ENCODE assay signal across 26 cellular contexts in the genomic region with DNA sequence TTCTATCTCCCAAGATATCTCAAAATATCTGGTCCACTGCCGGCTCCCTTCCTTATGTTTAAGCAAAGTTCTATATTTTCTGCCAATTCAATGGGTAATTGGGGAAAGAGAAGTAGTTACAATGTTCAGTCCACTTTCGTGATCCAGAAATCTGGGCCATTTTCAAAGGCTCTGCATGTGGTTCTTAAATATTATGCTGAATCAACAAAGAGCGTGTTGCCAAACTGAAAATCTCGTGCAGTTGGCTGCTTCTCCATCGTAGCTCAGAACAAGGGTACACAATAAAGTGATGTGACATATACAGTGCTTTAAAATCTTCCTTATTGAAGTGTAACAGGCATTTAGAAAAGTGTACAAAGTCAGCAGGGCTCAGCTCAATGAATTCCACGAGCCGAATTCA.
A peak's percentile ranks its signal among the peaks of the same experiment; 100 is the strongest.
DNase-seq lines count a peak whose midpoint lies in the region; ATAC-seq, FAIRE-seq and TF ChIP-seq lines count a peak whose summit lies in the region.
"Had no signal": no experiment of that assay in that cellular context is flagged by ENCODE, and none has a peak within 500 bp of the region (broad histone marks: within the 10 kb centered on the region; RNA-seq: fewer than 3 reads in every experiment).

No MANE protein-coding gene starts in this region.

- WGBS in A549 (ENCODE audit: missing lambda C conversion rate): 23% methylated on average over 7 of the region's 7 CpGs

- H3K4me3 ChIP-seq in A549: no peak overlapping the region
- H3K4me3 ChIP-seq: BLaER1 treated with 17β-estradiol and CSF1 and Interleukin-3, amounts not matched to agents 10 nM and 100 nM; GM12878; HAP-1 had no signal

- ATAC-seq in activated CD8-positive, alpha-beta T cell treated with anti-CD3 and anti-CD28 coated beads, Interleukin-2, amount 10 ng/mL, durations not matched to agents 7 days and 5 days: no peak
- ATAC-seq in activated CD8-positive, alpha-beta T cell treated with anti-CD3 and anti-CD28 coated beads for 36 hours: no peak
- ATAC-seq in A549: no peak
- no peak for ATAC-seq in activated T-helper 17 cell treated with anti-CD3 and anti-CD28 coated beads, Interleukin-2, amount 50 U/mL, for 72 hours (replicated peaks)
- ATAC-seq in left cardiac atrium: no peak
- ATAC-seq: GM12878 had no signal

- no peaks in the 10 kb centered on the region for H3K27me3 Mint-ChIP-seq in activated CD8-positive, alpha-beta T cell treated with anti-CD3 and anti-CD28 coated beads, Interleukin-2, amount 10 ng/mL, durations not matched to agents 7 days and 5 days (ENCODE audit: low read depth)
- no peaks in the 10 kb centered on the region for H3K27me3 Mint-ChIP-seq in activated CD8-positive, alpha-beta T cell treated with anti-CD3 and anti-CD28 coated beads for 36 hours
- peaks cover 6% of the 10 kb centered on the region for H3K27me3 Mint-ChIP-seq in activated T-helper 17 cell treated with anti-CD3 and anti-CD28 coated beads, Interleukin-2, amount 50 U/mL, for 72 hours
- peaks cover 9% of the 10 kb centered on the region for H3K27me3 Mint-ChIP-seq in nephron (ENCODE audit: low read depth)
- H3K27me3 Mint-ChIP-seq: CD4-positive, alpha-beta T cell had no signal

- CTCF ChIA-PET in activated CD8-positive, alpha-beta T cell treated with anti-CD3 and anti-CD28 coated beads, Interleukin-2, amount 10 ng/mL, durations not matched to agents 7 days and 5 days (lab: Charles Lee): no interaction called here
- CTCF ChIA-PET in activated CD8-positive, alpha-beta T cell treated with anti-CD3 and anti-CD28 coated beads for 36 hours (lab: Charles Lee): interaction anchor here (1.6 kb wide), 1 partner anchor 8 kb away, joined by 4 read pairs; no protein-coding TSS in a partner anchor
- CTCF ChIA-PET in A549 (lab: Yijun Ruan, JAX): no interaction called here

- H3K36me3 Mint-ChIP-seq in activated CD8-positive, alpha-beta T cell treated with anti-CD3 and anti-CD28 coated beads, Interleukin-2, amount 10 ng/mL, durations not matched to agents 7 days and 5 days (ENCODE audit: low read depth): no peaks in the 10 kb centered on the region
- no peaks in the 10 kb centered on the region for H3K36me3 Mint-ChIP-seq in activated CD8-positive, alpha-beta T cell treated with anti-CD3 and anti-CD28 coated beads for 36 hours (ENCODE audit: low read depth)
- H3K36me3 Mint-ChIP-seq in activated T-helper 17 cell treated with anti-CD3 and anti-CD28 coated beads, Interleukin-2, amount 50 U/mL, for 72 hours (ENCODE audit: low read depth): no peaks in the 10 kb centered on the region
- H3K36me3 Mint-ChIP-seq in nephron (ENCODE audit: low read depth): no peaks in the 10 kb centered on the region
- H3K36me3 Mint-ChIP-seq: CD8-positive, alpha-beta memory T cell had no signal

- intact Hi-C loops in activated CD8-positive, alpha-beta T cell treated with anti-CD3 and anti-CD28 coated beads for 36 hours (cut with micrococcal nuclease): no loop called here
- intact Hi-C loops in left cardiac atrium (cut with DNase I): no loop called here

- DNase-seq in activated CD8-positive, alpha-beta T cell treated with anti-CD3 and anti-CD28 coated beads, Interleukin-2, amount 10 ng/mL, durations not matched to agents 7 days and 5 days: peak; percentile 5
- DNase-seq in activated CD8-positive, alpha-beta T cell treated with anti-CD3 and anti-CD28 coated beads for 36 hours: no peak
- DNase-seq in A549 (ENCODE audit: low read depth in 1 of 2, low spot score in 1 of 2): no peak
- DNase-seq in left cardiac atrium: no peak
- DNase-seq in RCC 7860 (ENCODE audit: low spot score): no peak
- DNase-seq: ACHN; AML-193; BE2C; CD4-positive, alpha-beta T cell; CD8-positive, alpha-beta memory T cell; DMS 273 treated with DMSO at 0.1 percent for 48 hours; DMS79; EL; GDM1; GOT3; HFFc6 had no signal

- no peak for TF ChIP-seq RAD21 in A549 (conservative IDR thresholded peaks at IDR 0.05 in 1 of 2, IDR thresholded peaks at IDR 0.05 in 1 of 2)

- no peaks in the 10 kb centered on the region for H3K4me1 ChIP-seq in A549
- H3K4me1 ChIP-seq: BE2C; BLaER1 treated with 17β-estradiol and CSF1 and Interleukin-3, amounts not matched to agents 10 nM and 100 nM; HAP-1 had no signal

- FAIRE-seq in A549 (lab: Jason Lieb, UNC): no peak
- FAIRE-seq in RCC 7860 (lab: Jason Lieb, UNC): no peak
- FAIRE-seq: A204.1, D721Med, GM12878, H54 had no signal

- no peak overlapping the region for H3K27ac ChIP-seq in A549
- H3K27ac ChIP-seq: 22Rv1; BLaER1 treated with 17β-estradiol and CSF1 and Interleukin-3, amounts not matched to agents 10 nM and 100 nM had no signal

- TF ChIP-seq CTCF in activated CD8-positive, alpha-beta T cell treated with anti-CD3 and anti-CD28 coated beads for 36 hours (IDR thresholded peaks at IDR 0.05): no peak
- TF ChIP-seq CTCF in A549 (IDR thresholded peaks at IDR 0.05) (no peak), nephron (IDR thresholded peaks at IDR 0.05; ENCODE audit: unreplicated experiment in 3 of 3) (no peak)

- H3K27ac Mint-ChIP-seq in activated CD8-positive, alpha-beta T cell treated with anti-CD3 and anti-CD28 coated beads, Interleukin-2, amount 10 ng/mL, durations not matched to agents 7 days and 5 days: no peak overlapping the region
- H3K27ac Mint-ChIP-seq in activated CD8-positive, alpha-beta T cell treated with anti-CD3 and anti-CD28 coated beads for 36 hours: no peak overlapping the region
- H3K27ac Mint-ChIP-seq in activated T-helper 17 cell treated with anti-CD3 and anti-CD28 coated beads, Interleukin-2, amount 50 U/mL, for 72 hours: peak overlapping the region; percentile 50
- peak overlapping the region in 2 of 3 experiments; percentile 11 to 37 for H3K27ac Mint-ChIP-seq in nephron
- H3K27ac Mint-ChIP-seq: CD14-positive monocyte; CD4-positive, alpha-beta T cell; HFFc6 had no signal

- H3K4me3 Mint-ChIP-seq in activated CD8-positive, alpha-beta T cell treated with anti-CD3 and anti-CD28 coated beads, Interleukin-2, amount 10 ng/mL, durations not matched to agents 7 days and 5 days: no peak overlapping the region
- no peak overlapping the region for H3K4me3 Mint-ChIP-seq in activated CD8-positive, alpha-beta T cell treated with anti-CD3 and anti-CD28 coated beads for 36 hours
- H3K4me3 Mint-ChIP-seq in activated T-helper 17 cell treated with anti-CD3 and anti-CD28 coated beads, Interleukin-2, amount 50 U/mL, for 72 hours: no peak overlapping the region
- no peak overlapping the region for H3K4me3 Mint-ChIP-seq in nephron
- H3K4me3 Mint-ChIP-seq: CD14-positive monocyte; CD4-positive, alpha-beta T cell; CD8-positive, alpha-beta memory T cell; HFFc6 had no signal

- H3K4me2 ChIP-seq in A549: no peak overlapping the region
- H3K4me2 ChIP-seq: BLaER1 treated with 17β-estradiol and CSF1 and Interleukin-3, amounts not matched to agents 10 nM and 100 nM had no signal

- no peaks in the 10 kb centered on the region for H3K4me1 Mint-ChIP-seq in activated CD8-positive, alpha-beta T cell treated with anti-CD3 and anti-CD28 coated beads, Interleukin-2, amount 10 ng/mL, durations not matched to agents 7 days and 5 days (ENCODE audit: low read depth)
- no peaks in the 10 kb centered on the region for H3K4me1 Mint-ChIP-seq in activated CD8-positive, alpha-beta T cell treated with anti-CD3 and anti-CD28 coated beads for 36 hours (ENCODE audit: low read depth)
- H3K4me1 Mint-ChIP-seq in activated T-helper 17 cell treated with anti-CD3 and anti-CD28 coated beads, Interleukin-2, amount 50 U/mL, for 72 hours: no peaks in the 10 kb centered on the region
- peaks cover 7% of the 10 kb centered on the region for H3K4me1 Mint-ChIP-seq in nephron

- H3K9me3 Mint-ChIP-seq in activated CD8-positive, alpha-beta T cell treated with anti-CD3 and anti-CD28 coated beads, Interleukin-2, amount 10 ng/mL, durations not matched to agents 7 days and 5 days (ENCODE audit: insufficient read depth): peaks cover 5% of the 10 kb centered on the region
- no peaks in the 10 kb centered on the region for H3K9me3 Mint-ChIP-seq in activated CD8-positive, alpha-beta T cell treated with anti-CD3 and anti-CD28 coated beads for 36 hours
- H3K9me3 Mint-ChIP-seq in activated T-helper 17 cell treated with anti-CD3 and anti-CD28 coated beads, Interleukin-2, amount 50 U/mL, for 72 hours: peaks cover 5% of the 10 kb centered on the region
- peaks cover 4% of the 10 kb centered on the region for H3K9me3 Mint-ChIP-seq in nephron
- H3K9me3 Mint-ChIP-seq: CD14-positive monocyte; CD4-positive, alpha-beta T cell; CD8-positive, alpha-beta memory T cell; HFFc6 had no signal

- H3K9me3 ChIP-seq in A549: no peaks in the 10 kb centered on the region
- H3K9me3 ChIP-seq: BE2C; BLaER1 treated with 17β-estradiol and CSF1 and Interleukin-3, amounts not matched to agents 10 nM and 100 nM; HAP-1 had no signal

- POLR2A ChIA-PET in activated CD8-positive, alpha-beta T cell treated with anti-CD3 and anti-CD28 coated beads, Interleukin-2, amount 10 ng/mL, durations not matched to agents 7 days and 5 days (lab: Charles Lee): no interaction called here
- POLR2A ChIA-PET in activated CD8-positive, alpha-beta T cell treated with anti-CD3 and anti-CD28 coated beads for 36 hours (lab: Charles Lee): interaction anchor here (0.6 kb wide), 1 partner anchor 342 kb away, joined by 3 read pairs; no protein-coding TSS in a partner anchor
- POLR2A ChIA-PET in A549 (lab: Yijun Ruan, JAX): no interaction called here

- no peak for TF ChIP-seq EP300 in A549 (IDR thresholded peaks at IDR 0.05)

- no peak for TF ChIP-seq POLR2A in A549 (IDR thresholded peaks at IDR 0.05; ENCODE audit: low read length)

TF ChIP-seq in A549, 52 proteins besides CTCF, POLR2A, EP300 and RAD21:
- TF ChIP-seq CBX8 (IDR thresholded peaks at IDR 0.05): no peak
- peak; percentile 59 for TF ChIP-seq MAFK (IDR thresholded peaks at IDR 0.05; ENCODE audit: partially characterized antibody)
TF ChIP-seq in A549: peak in this region for 1.

Comparison
In these comparisons a context has a peak if more than half of its experiments do, and no peak if none do; other contexts are left out.
1. H3K27ac Mint-ChIP-seq: peak in activated T-helper 17 cell treated with anti-CD3 and anti-CD28 coated beads, Interleukin-2, amount 50 U/mL, for 72 hours (single experiment) and nephron (2 of 3); none in activated CD8-positive, alpha-beta T cell treated with anti-CD3 and anti-CD28 coated beads, Interleukin-2, amount 10 ng/mL, durations not matched to agents 7 days and 5 days (single experiment) and activated CD8-positive, alpha-beta T cell treated with anti-CD3 and anti-CD28 coated beads for 36 hours (single experiment).